1 cellular context compared by ENCODE assay signal in genomic region chr13:93951153-93951552, GRCh38.
TF ChIP-seq lines count a peak whose summit lies in the region.

No MANE protein-coding gene starts in this region.

TF ChIP-seq in WTC11, 78 proteins besides CTCF, POLR2A, EP300 and RAD21 (continued from another document):
- no peak for TF ChIP-seq HMGXB4 (CRISPR knock-in tag; IDR thresholded peaks at IDR 0.05)
- no peak for TF ChIP-seq MYBL2 (CRISPR knock-in tag; IDR thresholded peaks at IDR 0.05)
- TF ChIP-seq TCF7 (CRISPR knock-in tag; IDR thresholded peaks at IDR 0.05; ENCODE audit: low read depth): no peak
- TF ChIP-seq SMAD4 (CRISPR knock-in tag; IDR thresholded peaks at IDR 0.05): no peak
- no peak for TF ChIP-seq CREM (CRISPR knock-in tag; IDR thresholded peaks at IDR 0.05)
- TF ChIP-seq CREB1 (CRISPR knock-in tag; IDR thresholded peaks at IDR 0.05): no peak
